15 cellular contexts compared by ENCODE assay signal in genomic region chr20:59017493-59018231, GRCh38. TPM values are rescaled to one million over a fixed set of nuclear protein-coding genes. Genes with fewer than 3 reads are reported as not detected.
DNase-seq lines count a peak whose midpoint lies in the region; ATAC-seq and TF ChIP-seq lines count a peak whose summit lies in the region.
"Had no signal": no experiment of that assay in that cellular context is flagged by ENCODE, and none has a peak within 500 bp of the region (broad histone marks: within the 10 kb centered on the region; RNA-seq: fewer than 3 reads in every experiment).

No MANE protein-coding gene starts in this region.

- no TSS peak for BruUV-seq in A673 (replicated peaks; lab: Mats Ljungman, UMichigan)

- peaks cover 15% of the 10 kb centered on the region for H3K4me1 ChIP-seq in A673 (ENCODE audit: insufficient read depth, low read length, poor library complexity, severe bottlenecking)
- H3K4me1 ChIP-seq: neural progenitor cell had no signal

- ATAC-seq in stimulated activated naive CD8-positive, alpha-beta T cell treated with anti-CD3 and anti-CD28 coated beads, Interleukin-15, Interleukin-2, amounts not matched to agents 100 U/mL and 50 U/mL, for 24 hours = no peak
- ATAC-seq in activated CD8-positive, alpha-beta memory T cell treated with anti-CD3 and anti-CD28 coated beads, Interleukin-2, amount 10 ng/mL, durations not matched to agents 7 days and 5 days = no peak
- no peak for ATAC-seq in naive B cell (ENCODE audit: low read depth in 2 of 2)
- no peak for ATAC-seq in GM19452 (IDR thresholded peaks at IDR 0.05; ENCODE audit: unreplicated experiment)

- no peaks in the 10 kb centered on the region for H3K36me3 ChIP-seq in A673 (ENCODE audit: insufficient read depth, low read length, poor library complexity, severe bottlenecking)
- H3K36me3 ChIP-seq: MG63, neural progenitor cell had no signal

- no peak overlapping the region for H3K4me3 Mint-ChIP-seq in stimulated activated naive CD8-positive, alpha-beta T cell treated with anti-CD3 and anti-CD28 coated beads, Interleukin-15, Interleukin-2, amounts not matched to agents 100 ng/mL and 50 ng/mL, for 24 hours
- no peak overlapping the region for H3K4me3 Mint-ChIP-seq in activated CD8-positive, alpha-beta memory T cell treated with anti-CD3 and anti-CD28 coated beads, Interleukin-2, amount 10 ng/mL, durations not matched to agents 7 days and 5 days
- peak overlapping the region in 6 of 8 donors; percentile 26 to 80 (median 72) for H3K4me3 Mint-ChIP-seq in naive B cell
- H3K4me3 Mint-ChIP-seq: brain, HFFc6, neural progenitor cell had no signal

- no peak overlapping the region for H3K27ac ChIP-seq in A673 (ENCODE audit: low read depth, low read length, poor library complexity, severe bottlenecking)
- H3K27ac ChIP-seq: neural progenitor cell had no signal

- CTCF ChIA-PET in activated CD8-positive, alpha-beta memory T cell treated with anti-CD3 and anti-CD28 coated beads, Interleukin-2, amount 10 ng/mL, durations not matched to agents 7 days and 5 days (lab: Charles Lee) = interaction anchor here (0.8 to 1.3 kb wide), 2 partner anchors 14 to 24 kb away, joined by 3 to 4 read pairs; partner anchors contain the start of gene ATP5F1E
- CTCF ChIA-PET in A673 (lab: Charles Lee) = no interaction called here

- TF ChIP-seq CTCF in A673 (conservative IDR thresholded peaks at IDR 0.05; ENCODE audit: low read depth, low read length) = no peak

- no peaks in the 10 kb centered on the region for H3K27me3 Mint-ChIP-seq in stimulated activated naive CD8-positive, alpha-beta T cell treated with anti-CD3 and anti-CD28 coated beads, Interleukin-15, Interleukin-2, amounts not matched to agents 100 ng/mL and 50 ng/mL, for 24 hours
- no peaks in the 10 kb centered on the region for H3K27me3 Mint-ChIP-seq in activated CD8-positive, alpha-beta memory T cell treated with anti-CD3 and anti-CD28 coated beads, Interleukin-2, amount 10 ng/mL, durations not matched to agents 7 days and 5 days
- H3K27me3 Mint-ChIP-seq in naive B cell = no peaks in the 10 kb centered on the region
- H3K27me3 Mint-ChIP-seq: brain had no signal

- peak overlapping the region; percentile 26 for H3K27ac Mint-ChIP-seq in stimulated activated naive CD8-positive, alpha-beta T cell treated with anti-CD3 and anti-CD28 coated beads, Interleukin-15, Interleukin-2, amounts not matched to agents 100 ng/mL and 50 ng/mL, for 24 hours
- H3K27ac Mint-ChIP-seq in activated CD8-positive, alpha-beta memory T cell treated with anti-CD3 and anti-CD28 coated beads, Interleukin-2, amount 10 ng/mL, durations not matched to agents 7 days and 5 days = peak overlapping the region; percentile 8
- H3K27ac Mint-ChIP-seq in naive B cell = peak overlapping the region in 4 of 6 donors; percentile 80 to 90 (median 86)
- H3K27ac Mint-ChIP-seq: brain, neural progenitor cell had no signal

- no peak overlapping the region for H3K4me3 ChIP-seq in A673 (ENCODE audit: low read depth, low read length, poor library complexity, severe bottlenecking)
- H3K4me3 ChIP-seq: MG63, neural progenitor cell had no signal

- H3K27me3 ChIP-seq in A673 (replicated peaks; ENCODE audit: insufficient read depth, low read depth, low read length, poor library complexity) = no peaks in the 10 kb centered on the region
- H3K27me3 ChIP-seq: MG63, neural progenitor cell had no signal

- H3K9me3 Mint-ChIP-seq in stimulated activated naive CD8-positive, alpha-beta T cell treated with anti-CD3 and anti-CD28 coated beads, Interleukin-15, Interleukin-2, amounts not matched to agents 100 ng/mL and 50 ng/mL, for 24 hours = no peaks in the 10 kb centered on the region
- no peaks in the 10 kb centered on the region for H3K9me3 Mint-ChIP-seq in activated CD8-positive, alpha-beta memory T cell treated with anti-CD3 and anti-CD28 coated beads, Interleukin-2, amount 10 ng/mL, durations not matched to agents 7 days and 5 days (ENCODE audit: low read depth)
- no peaks in the 10 kb centered on the region for H3K9me3 Mint-ChIP-seq in naive B cell
- H3K9me3 Mint-ChIP-seq: brain, HFFc6, neural progenitor cell had no signal

- peaks cover 41% of the 10 kb centered on the region for H3K4me1 Mint-ChIP-seq in stimulated activated naive CD8-positive, alpha-beta T cell treated with anti-CD3 and anti-CD28 coated beads, Interleukin-15, Interleukin-2, amounts not matched to agents 100 ng/mL and 50 ng/mL, for 24 hours (ENCODE audit: low read depth)
- peaks cover 37% of the 10 kb centered on the region for H3K4me1 Mint-ChIP-seq in activated CD8-positive, alpha-beta memory T cell treated with anti-CD3 and anti-CD28 coated beads, Interleukin-2, amount 10 ng/mL, durations not matched to agents 7 days and 5 days
- peaks cover 35 to 48% (median 40%) of the 10 kb centered on the region in 3 donors for H3K4me1 Mint-ChIP-seq in naive B cell

- POLR2A ChIA-PET in A673 (lab: Charles Lee; ENCODE audit: low non-redundant PET) = no interaction called here

- no peak for DNase-seq in stimulated activated naive CD8-positive, alpha-beta T cell treated with anti-CD3 and anti-CD28 coated beads, Interleukin-15, Interleukin-2, amounts not matched to agents 100 U/mL and 50 U/mL, for 24 hours
- peak; percentile 36 for DNase-seq in activated CD8-positive, alpha-beta memory T cell treated with anti-CD3 and anti-CD28 coated beads, Interleukin-2, amount 10 ng/mL, durations not matched to agents 7 days and 5 days
- no peak for DNase-seq in naive B cell
- DNase-seq in A673 (ENCODE audit: low spot score) = no peak
- no peak for DNase-seq in hypothalamus (lab: John Stamatoyannopoulos, UW)
- DNase-seq: activated naive CD4-positive, alpha-beta T cell treated with anti-CD3 and anti-CD28 coated beads, Interleukin-2, amount 50 U/mL, for 16 hours; DMS53; HFFc6; MG63; retina; SIG-M5 had no signal

- peaks cover 5% of the 10 kb centered on the region for H3K36me3 Mint-ChIP-seq in stimulated activated naive CD8-positive, alpha-beta T cell treated with anti-CD3 and anti-CD28 coated beads, Interleukin-15, Interleukin-2, amounts not matched to agents 100 ng/mL and 50 ng/mL, for 24 hours (ENCODE audit: low read depth)
- no peaks in the 10 kb centered on the region for H3K36me3 Mint-ChIP-seq in activated CD8-positive, alpha-beta memory T cell treated with anti-CD3 and anti-CD28 coated beads, Interleukin-2, amount 10 ng/mL, durations not matched to agents 7 days and 5 days
- H3K36me3 Mint-ChIP-seq in naive B cell = peaks cover 0 to 9% of the 10 kb centered on the region in 2 donors

- no peaks in the 10 kb centered on the region for H3K9me3 ChIP-seq in A673 (ENCODE audit: low read depth, low read length, poor library complexity, severe bottlenecking)
- H3K9me3 ChIP-seq: MG63 had no signal

- intact Hi-C loops in A673 (cut with micrococcal nuclease; ENCODE audit: unreplicated experiment) = no loop called here

RNA-seq across cellular contexts. Expression of gene TUBB1, which starts 1.6 kb away (rescaled TPM):
- total RNA-seq in activated CD8-positive, alpha-beta memory T cell treated with anti-CD3 and anti-CD28 coated beads, Interleukin-2, amount 10 ng/mL, durations not matched to agents 7 days and 5 days = not detected
- 10 to 100 TPM in 3 of 6 donors, 1 to 10 TPM in 3; 2.5 to 16.4 (median 11.0) TPM for polyA plus RNA-seq in naive B cell (ENCODE audit: low read depth in 6 of 6)
- not detected in 2 replicates for total RNA-seq in A673 (2021)
- total RNA-seq: HFFc6 had no signal

RNA-seq across cellular contexts. Expression of gene CTSZ, which starts 10.6 kb away (rescaled TPM):
- total RNA-seq in activated CD8-positive, alpha-beta memory T cell treated with anti-CD3 and anti-CD28 coated beads, Interleukin-2, amount 10 ng/mL, durations not matched to agents 7 days and 5 days = 10 to 100 TPM; 39.6 to 48.0 TPM
- polyA plus RNA-seq in naive B cell (ENCODE audit: low read depth in 6 of 6) = 10 to 100 TPM; 15.7 to 39.6 (median 25.4) TPM
- total RNA-seq in A673 (2021) = 1.2 and 1.4 TPM in 2 replicates

RNA-seq across cellular contexts. Expression of gene ATP5F1E, which starts 14.5 kb away (rescaled TPM):
- total RNA-seq in activated CD8-positive, alpha-beta memory T cell treated with anti-CD3 and anti-CD28 coated beads, Interleukin-2, amount 10 ng/mL, durations not matched to agents 7 days and 5 days = 10 to 100 TPM; 78.3 to 80.8 TPM
- polyA plus RNA-seq in naive B cell (ENCODE audit: low read depth in 6 of 6) = 100 to 1,000 TPM in 1 of 6 donors, 10 to 100 TPM in 5; 53.9 to 103 (median 75.5) TPM
- total RNA-seq in A673 (2021) = 73.7 and 76.8 TPM in 2 replicates

RNA-seq across cellular contexts. Expression of gene PRELID3B, which starts 24.9 kb away (rescaled TPM):
- total RNA-seq in activated CD8-positive, alpha-beta memory T cell treated with anti-CD3 and anti-CD28 coated beads, Interleukin-2, amount 10 ng/mL, durations not matched to agents 7 days and 5 days = 100 to 1,000 TPM in 1 of 2 experiments, 10 to 100 TPM in 1; 80.4 to 104 TPM
- polyA plus RNA-seq in naive B cell (ENCODE audit: low read depth in 6 of 6) = 10 to 100 TPM; 34.1 to 46.0 (median 37.5) TPM
- 81.9 and 83.4 TPM in 2 replicates for total RNA-seq in A673 (2021)

RNA-seq across cellular contexts. Expression of gene NELFCD, which starts 36.6 kb away (rescaled TPM):
- total RNA-seq in activated CD8-positive, alpha-beta memory T cell treated with anti-CD3 and anti-CD28 coated beads, Interleukin-2, amount 10 ng/mL, durations not matched to agents 7 days and 5 days = 10 to 100 TPM; 71.2 to 86.2 TPM
- 100 to 1,000 TPM in 1 of 6 donors, 10 to 100 TPM in 5; 78.9 to 128 (median 86.2) TPM for polyA plus RNA-seq in naive B cell (ENCODE audit: low read depth in 6 of 6)
- 164 and 174 TPM in 2 replicates for total RNA-seq in A673 (2021)

Comparison
In these comparisons a context has a peak if more than half of its experiments do, and no peak if none do; other contexts are left out.
1. H3K27ac Mint-ChIP-seq: peak in every context shown above with its lines; median percentile 86 in naive B cell; 26 in stimulated activated naive CD8-positive, alpha-beta T cell treated with anti-CD3 and anti-CD28 coated beads, Interleukin-15, Interleukin-2, amounts not matched to agents 100 ng/mL and 50 ng/mL, for 24 hours; 8 in activated CD8-positive, alpha-beta memory T cell treated with anti-CD3 and anti-CD28 coated beads, Interleukin-2, amount 10 ng/mL, durations not matched to agents 7 days and 5 days.
2. H3K4me3 Mint-ChIP-seq: peak in naive B cell (6 of 8); none in stimulated activated naive CD8-positive, alpha-beta T cell treated with anti-CD3 and anti-CD28 coated beads, Interleukin-15, Interleukin-2, amounts not matched to agents 100 ng/mL and 50 ng/mL, for 24 hours (single experiment) and activated CD8-positive, alpha-beta memory T cell treated with anti-CD3 and anti-CD28 coated beads, Interleukin-2, amount 10 ng/mL, durations not matched to agents 7 days and 5 days (single experiment).
3. RNA of gene CTSZ, which starts 10.6 kb away (total RNA-seq): 39.6 to 48.0 TPM in activated CD8-positive, alpha-beta memory T cell treated with anti-CD3 and anti-CD28 coated beads, Interleukin-2, amount 10 ng/mL, durations not matched to agents 7 days and 5 days; 1.2 to 1.4 TPM in A673; every median in the first group is over 10 times any median in the second.